ENCODE assay signal across 1 cellular context in the genomic region with DNA sequence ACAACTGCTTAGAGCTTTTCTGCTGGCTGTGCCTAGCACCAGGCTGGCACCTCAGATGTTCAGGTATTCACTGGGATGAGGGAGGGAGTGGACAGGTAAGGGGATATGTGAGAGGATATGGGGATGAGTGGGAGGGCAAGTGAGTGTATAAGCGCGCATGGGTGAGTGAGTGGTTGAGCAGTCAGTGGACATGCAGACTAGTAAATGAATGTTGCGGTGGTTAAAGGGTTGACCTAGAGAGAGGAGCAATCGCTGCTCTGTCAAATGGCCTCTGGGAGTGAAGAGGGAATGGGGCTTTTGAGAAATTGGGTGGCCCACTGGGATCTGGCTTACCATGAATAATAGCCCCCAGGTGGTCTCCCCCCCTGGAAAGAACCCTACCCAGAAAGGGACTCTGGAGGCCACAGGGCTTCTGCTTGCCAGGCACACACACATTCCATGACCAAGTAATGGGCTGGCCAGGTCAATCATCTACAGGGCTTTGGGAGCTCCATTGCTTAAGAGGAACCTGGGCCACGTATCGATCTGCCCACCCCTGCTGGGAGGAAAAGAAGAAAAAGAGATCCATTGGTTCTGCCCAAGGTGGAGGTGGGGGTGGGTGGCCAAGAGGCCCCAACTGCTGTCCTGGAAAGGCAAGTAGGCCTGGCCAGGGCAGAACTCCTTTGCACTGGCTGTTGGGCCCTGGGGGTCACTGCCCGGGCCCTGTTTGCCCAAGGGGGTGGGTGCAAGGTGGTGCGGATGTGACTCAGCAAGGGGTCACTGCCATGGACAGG.
A peak's percentile ranks its signal among the peaks of the same experiment; 100 is the strongest.
TF ChIP-seq lines count a peak whose summit lies in the region.

No MANE protein-coding gene starts in this region.

TF ChIP-seq in liver, 16 proteins besides CTCF, POLR2A, EP300 and RAD21:
- TF ChIP-seq, protein P1, sequence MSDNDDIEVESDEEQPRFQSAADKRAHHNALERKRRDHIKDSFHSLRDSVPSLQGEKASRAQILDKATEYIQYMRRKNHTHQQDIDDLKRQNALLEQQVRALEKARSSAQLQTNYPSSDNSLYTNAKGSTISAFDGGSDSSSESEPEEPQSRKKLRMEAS (IDR thresholded peaks at IDR 0.05), result peak; percentile 88
- TF ChIP-seq ZBTB33 (IDR thresholded peaks at IDR 0.05), result peak; percentile 88
- TF ChIP-seq RXRA (IDR thresholded peaks at IDR 0.05), result peak; percentile 99 to 100
- peak in 1 of 2 donors; percentile 65 for TF ChIP-seq EGR1 (IDR thresholded peaks at IDR 0.05; ENCODE audit: low read depth in 2 of 2)
- peak; percentile 60 for TF ChIP-seq FOXA1 (IDR thresholded peaks at IDR 0.05)
- peak; percentile 16 for TF ChIP-seq TAF1 (conservative IDR thresholded peaks at IDR 0.05)
- TF ChIP-seq HNF4A (conservative IDR thresholded peaks at IDR 0.05), result peak; percentile 90
- TF ChIP-seq ATF3 (IDR thresholded peaks at IDR 0.05), result peak; percentile 91
- TF ChIP-seq YY1 (IDR thresholded peaks at IDR 0.05), result peak; percentile 91
- TF ChIP-seq NR2F2 (IDR thresholded peaks at IDR 0.05), result peak; percentile 77
- peak in 1 of 2 donors; percentile 53 for TF ChIP-seq GABPA (IDR thresholded peaks at IDR 0.05 in 1 of 2, conservative IDR thresholded peaks at IDR 0.05 in 1 of 2)
- TF ChIP-seq SP1 (IDR thresholded peaks at IDR 0.05), result peak; percentile 98
- TF ChIP-seq REST (IDR thresholded peaks at IDR 0.05), result peak; percentile 79
- no peak for TF ChIP-seq FOXA2 (IDR thresholded peaks at IDR 0.05)
- peak; percentile 64 for TF ChIP-seq HNF4G (IDR thresholded peaks at IDR 0.05)
- TF ChIP-seq JUND (IDR thresholded peaks at IDR 0.05), result peak; percentile 94 to 95
